28 cellular contexts compared by ENCODE assay signal in the genomic region with DNA sequence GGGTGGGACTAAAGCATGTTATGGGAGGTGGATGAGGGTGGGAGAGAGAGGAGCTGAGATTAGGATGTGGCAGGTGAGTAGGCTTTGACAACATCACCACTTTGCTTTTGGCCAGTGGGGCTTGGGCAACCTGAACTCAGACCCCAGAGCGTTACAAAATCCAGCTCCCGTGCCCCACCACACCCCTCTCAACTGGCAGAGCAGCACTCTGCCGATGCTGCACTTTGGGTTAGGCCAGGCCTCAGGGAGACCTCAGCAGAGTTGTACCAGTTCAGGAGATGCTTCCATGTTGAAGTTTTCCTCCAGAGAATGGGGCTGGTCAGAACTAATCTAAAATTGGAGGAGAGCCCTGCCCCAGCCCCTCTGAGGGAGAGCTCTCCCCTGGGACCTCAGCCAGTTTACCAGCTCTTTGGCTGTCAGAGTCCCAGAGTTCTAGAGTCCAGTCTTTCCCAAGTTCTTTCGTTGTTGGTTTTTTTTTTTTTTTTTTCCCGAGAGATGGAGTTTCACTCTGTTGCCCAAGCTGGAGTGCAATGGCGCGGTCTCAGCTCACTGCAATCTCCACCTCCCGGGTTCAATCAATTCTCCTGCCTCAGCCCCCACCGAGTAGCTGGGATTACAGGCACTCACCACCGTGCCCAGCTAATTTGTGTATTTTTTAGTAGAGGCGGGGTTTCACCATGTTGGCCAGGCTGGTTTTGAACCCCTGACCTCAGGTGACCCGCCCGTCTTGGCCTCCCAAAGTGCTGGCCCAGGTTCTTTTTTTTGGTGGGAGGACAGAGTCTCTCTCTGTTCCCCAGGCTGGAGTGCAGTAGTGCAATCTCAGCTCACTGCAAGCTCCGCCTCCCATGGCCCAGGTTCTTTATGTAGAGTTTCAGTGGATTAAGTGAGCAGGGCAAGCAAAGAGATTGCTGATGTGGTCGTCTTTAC. TPM values are rescaled to one million over a fixed set of nuclear protein-coding genes. Genes with fewer than 3 reads are reported as not detected.
DNase-seq lines count a peak whose midpoint lies in the region; ATAC-seq and TF ChIP-seq lines count a peak whose summit lies in the region.
"Had no signal": no experiment of that assay in that cellular context is flagged by ENCODE, and none has a peak within 500 bp of the region (broad histone marks: within the 10 kb centered on the region; RNA-seq: fewer than 3 reads in every experiment).

No MANE protein-coding gene starts in this region.

- H3K9ac ChIP-seq in mesenchymal stem cell (ENCODE audit: low read length), result no peak overlapping the region

- H3K36me3 ChIP-seq in Panc1 (ENCODE audit: control insufficient read depth, insufficient read depth, low read length) (no peaks in the 10 kb centered on the region), mesenchymal stem cell (ENCODE audit: control insufficient read depth in 1 of 2, insufficient read depth in 2 of 2, low read depth in 1 of 2, low read length in 2 of 2) (peaks cover 9 to 16% of the 10 kb centered on the region in 2 experiments), stomach (peaks cover 0 to 20% (median 8%) of the 10 kb centered on the region in 4 donors)
- H3K36me3 ChIP-seq: SJSA1 had no signal

- H4K91ac ChIP-seq in mesenchymal stem cell (ENCODE audit: low read length), result peak overlapping the region; percentile 48

- H3K9me3 ChIP-seq in Panc1 (ENCODE audit: control insufficient read depth, insufficient read depth, low read depth, low read length) (no peaks in the 10 kb centered on the region), mesenchymal stem cell (ENCODE audit: control insufficient read depth, low read length) (no peaks in the 10 kb centered on the region), stomach (no peaks in the 10 kb centered on the region)
- H3K9me3 ChIP-seq: heart right ventricle, lower lobe of right lung, SJSA1, tibial artery had no signal

- TF ChIP-seq EP300 in stomach (IDR thresholded peaks at IDR 0.05), result no peak

- H3K4me3 Mint-ChIP-seq in dendritic cell treated with granulocyte-macrophage colony-stimulating factor and Interleukin-4, amounts not matched to agents 40 ng/mL and 50 ng/mL, for 4 days, result no peak overlapping the region
- H3K4me3 Mint-ChIP-seq: activated B cell treated with CpG ODN at 0.5 μM for 24 hours; activated CD4-positive, alpha-beta T cell treated with anti-CD3 and anti-CD28 coated beads, Interleukin-2, amount 10 ng/mL, durations not matched to agents 7 days and 5 days; activated naive CD8-positive, alpha-beta T cell treated with anti-CD3 and anti-CD28 coated beads, Interleukin-2, amount 50 U/mL, for 24 hours; central memory CD8-positive, alpha-beta T cell; natural killer cell; stimulated activated naive CD8-positive, alpha-beta T cell treated with anti-CD3 and anti-CD28 coated beads, Interleukin-15, Interleukin-2, amounts not matched to agents 100 ng/mL and 50 ng/mL, for 24 hours had no signal

- ATAC-seq in Panc1 (0 out of 2 replicates have a peak, but pooled peaks have one; percentile 22), HG02759 (IDR thresholded peaks at IDR 0.05; ENCODE audit: unreplicated experiment) (no peak), GM21737 (IDR thresholded peaks at IDR 0.05; ENCODE audit: unreplicated experiment) (no peak)
- ATAC-seq: activated naive CD8-positive, alpha-beta T cell treated with anti-CD3 and anti-CD28 coated beads, Interleukin-2, amount 50 U/mL, for 24 hours; heart right ventricle; lower lobe of right lung; natural killer cell had no signal

- H3K23ac ChIP-seq in mesenchymal stem cell (ENCODE audit: low read length in 2 of 2), result no peak overlapping the region

- CTCF ChIA-PET in Panc1 (lab: Charles Lee), result interaction anchor here (0.7 kb wide), 1 partner anchor 32 kb away, joined by 6 read pairs; no protein-coding TSS in a partner anchor

- H2BK12ac ChIP-seq in mesenchymal stem cell (ENCODE audit: low read length in 2 of 2), result no peak overlapping the region

- intact Hi-C loops in Panc1 (cut with micrococcal nuclease; ENCODE audit: unreplicated experiment), result no loop called here
- intact Hi-C loops in dendritic cell treated with granulocyte-macrophage colony-stimulating factor and Interleukin-4, amounts not matched to agents 40 ng/mL and 50 ng/mL, for 4 days (cut with micrococcal nuclease), result no loop called here
- intact Hi-C loops in stomach (cut with DNase I; ENCODE audit: low total_unique reads), result no loop called here

- no peak overlapping the region for H3K4me2 ChIP-seq in mesenchymal stem cell (ENCODE audit: low read length, poor library complexity, severe bottlenecking)
- H3K4me2 ChIP-seq: smooth muscle cell had no signal

- H3K4ac ChIP-seq in mesenchymal stem cell (ENCODE audit: low read depth in 1 of 2, low read length in 2 of 2), result no peak overlapping the region

- no peak for DNase-seq in Panc1 (ENCODE audit: low read depth, low spot score)
- DNase-seq in mesenchymal stem cell, result no peak
- no peak for DNase-seq in stomach
- no peak for DNase-seq in middle frontal gyrus (ENCODE audit: extremely low spot score, low spot score)
- DNase-seq: activated B cell treated with CpG ODN at 0.5 μM for 24 hours; activated CD4-positive, alpha-beta T cell treated with anti-CD3 and anti-CD28 coated beads, Interleukin-2, amount 10 ng/mL, durations not matched to agents 7 days and 5 days; activated gamma-delta T cell treated with Interleukin-2 at 50 U/mL for 16 hours; activated naive CD8-positive, alpha-beta T cell treated with anti-CD3 and anti-CD28 coated beads, Interleukin-2, amount 50 U/mL, for 24 hours; C1 segment of cervical spinal cord; COR-L47; DMS53; foreskin melanocyte; GDM1; heart right ventricle; lower lobe of right lung; natural killer cell; NCI-H446 treated with DMSO at 0.1 percent for 48 hours; NCI-H774; stimulated activated CD4-positive, alpha-beta T cell treated with anti-CD3 and anti-CD28 coated beads, Interleukin-1b, Interleukin-23, amount 100 ng/mL, for 48 hours; T-helper 9 cell; tibial artery had no signal

- no peak overlapping the region for H2BK5ac ChIP-seq in mesenchymal stem cell (ENCODE audit: low read depth, low read length, poor library complexity, severe bottlenecking)

- no peak for TF ChIP-seq POLR2A in stomach (IDR thresholded peaks at IDR 0.05)

- H3K4me1 ChIP-seq in Panc1 (ENCODE audit: control insufficient read depth, insufficient read depth, low read length) (no peaks in the 10 kb centered on the region), mesenchymal stem cell (ENCODE audit: control insufficient read depth, insufficient read depth, low read depth, low read length) (peaks cover 2% of the 10 kb centered on the region), stomach (peaks cover 35 to 72% (median 45%) of the 10 kb centered on the region in 4 donors)
- H3K4me1 ChIP-seq: SJSA1 had no signal

- no TSS peak for BruUV-seq in Panc1 (replicated peaks; lab: Mats Ljungman, UMichigan)

- no peaks in the 10 kb centered on the region for H3K9me3 Mint-ChIP-seq in dendritic cell treated with granulocyte-macrophage colony-stimulating factor and Interleukin-4, amounts not matched to agents 40 ng/mL and 50 ng/mL, for 4 days
- H3K9me3 Mint-ChIP-seq: activated B cell treated with CpG ODN at 0.5 μM for 24 hours; activated CD4-positive, alpha-beta T cell treated with anti-CD3 and anti-CD28 coated beads, Interleukin-2, amount 10 ng/mL, durations not matched to agents 7 days and 5 days; activated naive CD8-positive, alpha-beta T cell treated with anti-CD3 and anti-CD28 coated beads, Interleukin-2, amount 50 U/mL, for 24 hours; central memory CD8-positive, alpha-beta T cell; natural killer cell; stimulated activated naive CD8-positive, alpha-beta T cell treated with anti-CD3 and anti-CD28 coated beads, Interleukin-15, Interleukin-2, amounts not matched to agents 100 ng/mL and 50 ng/mL, for 24 hours had no signal

- H2BK15ac ChIP-seq in mesenchymal stem cell (ENCODE audit: low read depth, poor library complexity, severe bottlenecking), result no peak overlapping the region

- H3K27ac Mint-ChIP-seq in dendritic cell treated with granulocyte-macrophage colony-stimulating factor and Interleukin-4, amounts not matched to agents 40 ng/mL and 50 ng/mL, for 4 days, result peak overlapping the region; percentile 17
- H3K27ac Mint-ChIP-seq: activated B cell treated with CpG ODN at 0.5 μM for 24 hours; activated CD4-positive, alpha-beta T cell treated with anti-CD3 and anti-CD28 coated beads, Interleukin-2, amount 10 ng/mL, durations not matched to agents 7 days and 5 days; activated naive CD8-positive, alpha-beta T cell treated with anti-CD3 and anti-CD28 coated beads, Interleukin-2, amount 50 U/mL, for 24 hours; natural killer cell; stimulated activated naive CD8-positive, alpha-beta T cell treated with anti-CD3 and anti-CD28 coated beads, Interleukin-15, Interleukin-2, amounts not matched to agents 100 ng/mL and 50 ng/mL, for 24 hours had no signal

- no peak overlapping the region for H4K8ac ChIP-seq in mesenchymal stem cell (ENCODE audit: low read length)

- H3K27me3 Mint-ChIP-seq in dendritic cell treated with granulocyte-macrophage colony-stimulating factor and Interleukin-4, amounts not matched to agents 40 ng/mL and 50 ng/mL, for 4 days, result no peaks in the 10 kb centered on the region
- H3K27me3 Mint-ChIP-seq: activated B cell treated with CpG ODN at 0.5 μM for 24 hours; activated CD4-positive, alpha-beta T cell treated with anti-CD3 and anti-CD28 coated beads, Interleukin-2, amount 10 ng/mL, durations not matched to agents 7 days and 5 days; activated naive CD8-positive, alpha-beta T cell treated with anti-CD3 and anti-CD28 coated beads, Interleukin-2, amount 50 U/mL, for 24 hours; central memory CD8-positive, alpha-beta T cell; stimulated activated naive CD8-positive, alpha-beta T cell treated with anti-CD3 and anti-CD28 coated beads, Interleukin-15, Interleukin-2, amounts not matched to agents 100 ng/mL and 50 ng/mL, for 24 hours had no signal

- no peak overlapping the region for H2AK5ac ChIP-seq in mesenchymal stem cell (ENCODE audit: low read length, severe bottlenecking)

- POLR2A ChIA-PET in Panc1 (lab: Charles Lee), result interaction anchor here (0.5 kb wide), 1 partner anchor 30 kb away, joined by 4 read pairs; no protein-coding TSS in a partner anchor

- H3K4me3 ChIP-seq in Panc1 (ENCODE audit: low read depth in 2 of 2, low read length in 2 of 2), result no peak overlapping the region
- no peak overlapping the region for H3K4me3 ChIP-seq in mesenchymal stem cell (ENCODE audit: insufficient read depth in 1 of 2, low read depth in 1 of 2, low read length in 2 of 2)
- H3K4me3 ChIP-seq in stomach, result no peak overlapping the region
- H3K4me3 ChIP-seq: heart right ventricle, lower lobe of right lung, SJSA1, smooth muscle cell, tibial artery had no signal

- peaks cover 64% of the 10 kb centered on the region for H3K36me3 Mint-ChIP-seq in dendritic cell treated with granulocyte-macrophage colony-stimulating factor and Interleukin-4, amounts not matched to agents 40 ng/mL and 50 ng/mL, for 4 days (ENCODE audit: low read depth)

- no peak overlapping the region for H2AFZ ChIP-seq in mesenchymal stem cell (ENCODE audit: low read depth, low read length)

- no peaks in the 10 kb centered on the region for H3K79me1 ChIP-seq in mesenchymal stem cell (replicated peaks; ENCODE audit: low read length, poor library complexity, severe bottlenecking)

- H3K18ac ChIP-seq in mesenchymal stem cell (ENCODE audit: low read depth in 1 of 2, low read length in 2 of 2), result no peak overlapping the region

- WGBS in mesenchymal stem cell, result 92% methylated on average over 15 of the region's 15 CpGs
- WGBS in stomach, 5 donors, result 43 to 63% (median 53%) methylated on average over 12 to 15 of the region's 15 CpGs

- in situ Hi-C loops in Panc1 (cut with HindIII; ENCODE audit: low pct_unique_long_range_greater_than_20kb, low sequenced_read_pairs), result no loop called here

- H3K4me1 Mint-ChIP-seq in dendritic cell treated with granulocyte-macrophage colony-stimulating factor and Interleukin-4, amounts not matched to agents 40 ng/mL and 50 ng/mL, for 4 days (ENCODE audit: low read depth), result peaks cover 18% of the 10 kb centered on the region
- H3K4me1 Mint-ChIP-seq: activated B cell treated with CpG ODN at 0.5 μM for 24 hours; activated CD4-positive, alpha-beta T cell treated with anti-CD3 and anti-CD28 coated beads, Interleukin-2, amount 10 ng/mL, durations not matched to agents 7 days and 5 days; activated naive CD8-positive, alpha-beta T cell treated with anti-CD3 and anti-CD28 coated beads, Interleukin-2, amount 50 U/mL, for 24 hours; central memory CD8-positive, alpha-beta T cell; natural killer cell had no signal

- H2BK120ac ChIP-seq in mesenchymal stem cell (ENCODE audit: low read depth, low read length), result no peak overlapping the region

- H3K14ac ChIP-seq in mesenchymal stem cell (ENCODE audit: low read length in 2 of 2), result no peak overlapping the region

- H3K27ac ChIP-seq in Panc1 (ENCODE audit: low read length) (no peak overlapping the region), mesenchymal stem cell (ENCODE audit: low read length, poor library complexity, severe bottlenecking) (no peak overlapping the region), stomach (peak overlapping the region; percentile 2 to 89 (median 50))
- H3K27ac ChIP-seq: lower lobe of right lung, SJSA1 had no signal

- H3K27me3 ChIP-seq in Panc1 (ENCODE audit: control insufficient read depth, insufficient read depth, low read length), result no peaks in the 10 kb centered on the region
- H3K27me3 ChIP-seq in mesenchymal stem cell (ENCODE audit: control insufficient read depth in 1 of 2, insufficient read depth in 1 of 2, low read length in 2 of 2), result no peaks in the 10 kb centered on the region
- no peaks in the 10 kb centered on the region for H3K27me3 ChIP-seq in stomach
- H3K27me3 ChIP-seq: heart right ventricle, SJSA1, tibial artery had no signal

- no peak for TF ChIP-seq CTCF in Panc1 (IDR thresholded peaks at IDR 0.05)
- no peak for TF ChIP-seq CTCF in stomach (IDR thresholded peaks at IDR 0.05)

RNA-seq across cellular contexts. Expression of gene NUDT2, which starts 17.8 kb away (rescaled TPM):
- 36.2 TPM for total RNA-seq in Panc1 (2021; ENCODE audit: unreplicated experiment)
- 32.3 TPM for polyA plus RNA-seq in Panc1 (2012; ENCODE audit: insufficient read length)
- 24.9 TPM for polyA plus RNA-seq in mesenchymal stem cell (2013, experiment 1 of 2)
- polyA plus RNA-seq in mesenchymal stem cell (2013, experiment 2 of 2), result 25.0 TPM
- total RNA-seq in stomach, result 10 to 100 TPM in 3 of 5 donors, 1 to 10 TPM in 1, under 1 TPM in 1; 0.87 to 46.9 (median 17.0) TPM
- 10 to 100 TPM; 22.2 to 73.2 (median 34.5) TPM for polyA plus RNA-seq in stomach

RNA-seq across cellular contexts. Expression of gene KIF24, which starts 18.1 kb away (rescaled TPM):
- total RNA-seq in Panc1 (2021; ENCODE audit: unreplicated experiment) (7.2 TPM), stomach (1 to 10 TPM in 4 of 5 donors, under 1 TPM in 1; 0.29 to 5.8 (median 3.2) TPM)
- 2.6 TPM for polyA plus RNA-seq in Panc1 (2012; ENCODE audit: insufficient read length)
- 0.43 TPM for polyA plus RNA-seq in mesenchymal stem cell (2013, experiment 1 of 2)
- polyA plus RNA-seq in mesenchymal stem cell (2013, experiment 2 of 2), result 0.45 TPM
- under 1 TPM; 0.37 to 0.90 (median 0.46) TPM for polyA plus RNA-seq in stomach

RNA-seq across cellular contexts. Expression of gene MYORG, which starts 29.6 kb away (rescaled TPM):
- total RNA-seq in Panc1 (2021; ENCODE audit: unreplicated experiment) (9.7 TPM), stomach (10 to 100 TPM in 4 of 5 donors, 1 to 10 TPM in 1; 9.5 to 31.3 (median 19.6) TPM)
- polyA plus RNA-seq in Panc1 (2012; ENCODE audit: insufficient read length), result 6.7 TPM
- polyA plus RNA-seq in mesenchymal stem cell (2013, experiment 1 of 2), result 2.2 TPM
- 2.2 TPM for polyA plus RNA-seq in mesenchymal stem cell (2013, experiment 2 of 2)
- polyA plus RNA-seq in stomach, result 1 to 10 TPM in 2 of 3 donors, under 1 TPM in 1; 0.76 to 9.0 (median 3.9) TPM

Comparison
In these comparisons a context has a peak if more than half of its experiments do, and no peak if none do; other contexts are left out.
1. H3K27ac ChIP-seq: peak in stomach (5 of 5); none in Panc1 (single experiment) and mesenchymal stem cell (single experiment).